Comparison of ENCODE assay signal across 32 cellular contexts in the genomic region with DNA sequence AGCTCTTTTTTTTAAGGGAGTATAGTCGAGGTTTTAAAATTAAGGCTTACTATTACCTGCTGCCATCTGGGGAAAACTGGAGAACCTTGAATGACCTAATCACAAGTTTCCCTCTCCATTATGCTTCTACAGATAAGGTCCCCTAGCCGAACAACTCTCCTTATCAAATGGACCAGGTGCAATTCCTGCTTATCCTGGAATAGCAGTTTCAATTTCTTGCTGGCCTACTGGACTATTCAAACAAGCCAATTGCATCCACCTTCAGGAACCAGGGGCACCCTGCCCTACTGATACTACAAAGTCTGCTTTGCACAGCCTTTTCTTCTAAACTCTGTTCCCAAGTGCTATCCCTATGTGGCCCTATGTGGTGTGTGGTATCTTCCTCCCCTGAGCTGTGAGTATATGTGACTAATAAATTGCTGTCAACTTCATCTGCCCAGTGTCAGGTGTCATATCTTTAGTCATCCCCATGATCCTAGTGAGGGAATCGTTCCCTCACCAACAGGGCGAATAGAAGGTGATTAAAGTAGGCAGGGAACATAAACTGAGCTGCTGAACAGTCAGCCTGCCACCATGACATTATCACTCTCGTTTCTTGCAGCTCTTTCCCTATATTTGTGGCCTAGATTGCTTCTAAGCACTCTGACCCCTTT.
DNase-seq lines count a peak whose midpoint lies in the region; ATAC-seq, FAIRE-seq and TF ChIP-seq lines count a peak whose summit lies in the region.
"Had no signal": no experiment of that assay in that cellular context is flagged by ENCODE, and none has a peak within 500 bp of the region (broad histone marks: within the 10 kb centered on the region; RNA-seq: fewer than 3 reads in every experiment).

No MANE protein-coding gene starts in this region.

- WGBS in A549 (ENCODE audit: missing lambda C conversion rate) = 69% methylated on average over 5 of the region's 5 CpGs
- 50 to 82% (median 50%) methylated on average over 5 of the region's 5 CpGs for WGBS in psoas muscle, 3 donors

- no peak overlapping the region for H3K4me3 ChIP-seq in A549
- no peak overlapping the region for H3K4me3 ChIP-seq in psoas muscle

- no peaks in the 10 kb centered on the region for H3K36me3 ChIP-seq in psoas muscle (ENCODE audit: insufficient read depth in 1 of 2, low read depth in 1 of 2)
- H3K36me3 ChIP-seq: BE2C had no signal

- no peaks in the 10 kb centered on the region for H3K36me3 Mint-ChIP-seq in activated CD8-positive, alpha-beta T cell treated with anti-CD3 and anti-CD28 coated beads, Interleukin-2, amount 10 ng/mL, durations not matched to agents 7 days and 5 days (ENCODE audit: low read depth)
- H3K36me3 Mint-ChIP-seq: CD14-positive monocyte; CD8-positive, alpha-beta memory T cell had no signal

- TF ChIP-seq RAD21 in A549 (conservative IDR thresholded peaks at IDR 0.05 in 1 of 2, IDR thresholded peaks at IDR 0.05 in 1 of 2) = no peak

- TF ChIP-seq CTCF in A549 (IDR thresholded peaks at IDR 0.05) (no peak), psoas muscle (IDR thresholded peaks at IDR 0.05) (no peak), GM10266 (IDR thresholded peaks at IDR 0.05; ENCODE audit: control insufficient read depth, insufficient read depth, low read depth, missing control alignments) (no peak)

- no peak for TF ChIP-seq EP300 in A549 (IDR thresholded peaks at IDR 0.05)

- H3K4me1 ChIP-seq in A549 (peaks cover 6% of the 10 kb centered on the region; the same call in 2 of the 3 replicates), psoas muscle (no peaks in the 10 kb centered on the region)
- H3K4me1 ChIP-seq: BE2C had no signal

- no peaks in the 10 kb centered on the region for H3K4me1 Mint-ChIP-seq in activated CD8-positive, alpha-beta T cell treated with anti-CD3 and anti-CD28 coated beads, Interleukin-2, amount 10 ng/mL, durations not matched to agents 7 days and 5 days (ENCODE audit: low read depth)

- TF ChIP-seq POLR2A in A549 (IDR thresholded peaks at IDR 0.05; ENCODE audit: low read length) = no peak
- TF ChIP-seq POLR2A in erythroblast (IDR thresholded peaks at IDR 0.05; ENCODE audit: low read length) = no peak

- POLR2A ChIA-PET in A549 (lab: Yijun Ruan, JAX) = no interaction called here
- POLR2A ChIA-PET in activated CD8-positive, alpha-beta T cell treated with anti-CD3 and anti-CD28 coated beads, Interleukin-2, amount 10 ng/mL, durations not matched to agents 7 days and 5 days (lab: Charles Lee) = no interaction called here

- DNase-seq in A549 (ENCODE audit: low read depth in 1 of 2, low spot score in 1 of 2) (no peak), RKO (ENCODE audit: low spot score) (peak; percentile 1), erythroblast (lab: John Stamatoyannopoulos, UW) (peak; percentile 46 to 74), psoas muscle (no peak), medulla oblongata (ENCODE audit: extremely low spot score) (no peak), GM10266 (ENCODE audit: extremely low spot score) (no peak)
- no peak for DNase-seq in activated CD8-positive, alpha-beta T cell treated with anti-CD3 and anti-CD28 coated beads, Interleukin-2, amount 10 ng/mL, durations not matched to agents 7 days and 5 days
- no peak for DNase-seq in stimulated activated naive CD4-positive, alpha-beta T cell (lab: John Stamatoyannopoulos, UW)
- DNase-seq: ACHN; BE2C; CD8-positive, alpha-beta memory T cell; DMS 273 treated with DMSO at 0.1 percent for 48 hours; DMS79; EL; GDM1; H7; Kasumi-1; MV-4-11; NCI-H1105; NCI-H1436 treated with DMSO at 0.1 percent for 48 hours; NCI-H1930; NCI-H2107; NCI-H446; NCI-H526; NCI-H82; NK-92 treated with Interleukin-12 subunit alpha and Interleukin-12 subunit beta, amount 100 ng/mL, for 24 hours; SHP77 had no signal

- H3K9me3 Mint-ChIP-seq in activated CD8-positive, alpha-beta T cell treated with anti-CD3 and anti-CD28 coated beads, Interleukin-2, amount 10 ng/mL, durations not matched to agents 7 days and 5 days (ENCODE audit: insufficient read depth) = no peaks in the 10 kb centered on the region
- H3K9me3 Mint-ChIP-seq: CD14-positive monocyte; CD8-positive, alpha-beta memory T cell had no signal

- H3K27me3 ChIP-seq in psoas muscle (ENCODE audit: insufficient read depth in 3 of 3, low read length in 2 of 3) = peaks cover 0 to 15% (median 0%) of the 10 kb centered on the region in 3 donors
- H3K27me3 ChIP-seq: BE2C had no signal

- H3K27ac ChIP-seq in A549 (no peak overlapping the region), psoas muscle (no peak overlapping the region)
- H3K27ac ChIP-seq: 22Rv1, RWPE1 had no signal

- CTCF ChIA-PET in A549 (lab: Yijun Ruan, JAX) = no interaction called here
- CTCF ChIA-PET in activated CD8-positive, alpha-beta T cell treated with anti-CD3 and anti-CD28 coated beads, Interleukin-2, amount 10 ng/mL, durations not matched to agents 7 days and 5 days (lab: Charles Lee) = no interaction called here

- H3K9me3 ChIP-seq in A549 (no peaks in the 10 kb centered on the region), psoas muscle (no peaks in the 10 kb centered on the region)
- H3K9me3 ChIP-seq: BE2C had no signal

- no peak overlapping the region for H3K4me2 ChIP-seq in A549

- no peak overlapping the region for H3K27ac Mint-ChIP-seq in activated CD8-positive, alpha-beta T cell treated with anti-CD3 and anti-CD28 coated beads, Interleukin-2, amount 10 ng/mL, durations not matched to agents 7 days and 5 days

- peaks cover 4% of the 10 kb centered on the region for H3K27me3 Mint-ChIP-seq in activated CD8-positive, alpha-beta T cell treated with anti-CD3 and anti-CD28 coated beads, Interleukin-2, amount 10 ng/mL, durations not matched to agents 7 days and 5 days (ENCODE audit: low read depth)

- intact Hi-C loops in psoas muscle (cut with DNase I) = loop anchor here (5.0 kb wide), 2 partner anchors 87 to 317 kb away; no protein-coding TSS in a partner anchor

- no peak overlapping the region for H3K4me3 Mint-ChIP-seq in activated CD8-positive, alpha-beta T cell treated with anti-CD3 and anti-CD28 coated beads, Interleukin-2, amount 10 ng/mL, durations not matched to agents 7 days and 5 days
- H3K4me3 Mint-ChIP-seq: CD14-positive monocyte; CD8-positive, alpha-beta memory T cell had no signal

- peak; percentile 63 for FAIRE-seq in A549 (lab: Jason Lieb, UNC)
- FAIRE-seq: GM19239, HepG2 had no signal

- ATAC-seq in A549 (no peak), psoas muscle (peak in 3 of 4 donors; percentile 82 to 90 (median 85))
- ATAC-seq in activated CD8-positive, alpha-beta T cell treated with anti-CD3 and anti-CD28 coated beads, Interleukin-2, amount 10 ng/mL, durations not matched to agents 7 days and 5 days = no peak
- ATAC-seq: HepG2 had no signal

TF ChIP-seq in A549, 52 proteins besides CTCF, POLR2A, EP300 and RAD21:
- TF ChIP-seq NR3C1 (IDR thresholded peaks at IDR 0.05) (no peak), NFE2L2 (conservative IDR thresholded peaks at IDR 0.05; ENCODE audit: low read length) (no peak), ZC3H11A (IDR thresholded peaks at IDR 0.05) (no peak)
- TF ChIP-seq, protein P1, sequence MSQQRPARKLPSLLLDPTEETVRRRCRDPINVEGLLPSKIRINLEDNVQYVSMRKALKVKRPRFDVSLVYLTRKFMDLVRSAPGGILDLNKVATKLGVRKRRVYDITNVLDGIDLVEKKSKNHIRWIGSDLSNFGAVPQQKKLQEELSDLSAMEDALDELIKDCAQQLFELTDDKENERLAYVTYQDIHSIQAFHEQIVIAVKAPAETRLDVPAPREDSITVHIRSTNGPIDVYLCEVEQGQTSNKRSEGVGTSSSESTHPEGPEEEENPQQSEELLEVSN (IDR thresholded peaks at IDR 0.05; ENCODE audit: borderline replicate concordance, low read depth) = no peak

Comparison
In these comparisons a context has a peak if more than half of its experiments do, and no peak if none do; other contexts are left out.
1. ATAC-seq: peak in psoas muscle (3 of 4); none in A549 (0 of 2) and activated CD8-positive, alpha-beta T cell treated with anti-CD3 and anti-CD28 coated beads, Interleukin-2, amount 10 ng/mL, durations not matched to agents 7 days and 5 days (single experiment).
2. DNase-seq: peak in RKO (single experiment) and erythroblast (2 of 2); none in A549 (0 of 2), psoas muscle (0 of 2), medulla oblongata (single experiment), GM10266 (single experiment), activated CD8-positive, alpha-beta T cell treated with anti-CD3 and anti-CD28 coated beads, Interleukin-2, amount 10 ng/mL, durations not matched to agents 7 days and 5 days (single experiment) and stimulated activated naive CD4-positive, alpha-beta T cell (0 of 6).